ENCODE assay signal across 21 cellular contexts in the genomic region with DNA sequence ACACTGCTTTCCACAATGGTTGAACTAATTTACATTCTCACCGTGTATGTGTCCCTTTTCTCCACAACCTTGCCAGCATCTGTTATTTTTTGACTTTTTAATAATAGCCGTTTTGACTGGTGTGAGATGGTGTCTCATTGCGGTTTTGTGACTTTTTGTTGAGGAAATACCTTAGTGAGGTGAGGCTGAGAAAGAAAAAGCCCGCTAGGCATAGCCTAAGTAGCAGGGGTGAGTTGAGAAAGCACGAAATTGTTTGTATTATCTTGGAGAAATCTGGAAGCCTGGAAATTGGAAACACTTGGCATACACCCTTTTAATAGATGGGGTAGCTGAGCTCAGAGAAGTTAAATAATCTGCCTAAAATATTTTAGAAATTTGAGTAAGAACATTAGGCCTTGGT.
A peak's percentile ranks its signal among the peaks of the same experiment; 100 is the strongest.
DNase-seq lines count a peak whose midpoint lies in the region; ATAC-seq and TF ChIP-seq lines count a peak whose summit lies in the region.
"Had no signal": no experiment of that assay in that cellular context is flagged by ENCODE, and none has a peak within 500 bp of the region (broad histone marks: within the 10 kb centered on the region; RNA-seq: fewer than 3 reads in every experiment).

No MANE protein-coding gene starts in this region.

- no peaks in the 10 kb centered on the region for H3F3A ChIP-seq in MM.1S (ENCODE audit: insufficient read depth, low read length)

- no peak overlapping the region for H3K27ac ChIP-seq in mammary epithelial cell (ENCODE audit: insufficient read depth, low read depth, low read length)
- no peak overlapping the region for H3K27ac ChIP-seq in MM.1S (ENCODE audit: low read length)
- H3K27ac ChIP-seq: A549 had no signal

- peaks cover 3% of the 10 kb centered on the region for H3K4me1 ChIP-seq in mammary epithelial cell (ENCODE audit: insufficient read depth, low read length)
- 0 out of 2 replicates have a peak, but pooled peaks cover 10% of the 10 kb centered on the region for H3K4me1 ChIP-seq in MM.1S (ENCODE audit: low read length)
- H3K4me1 ChIP-seq: A549, BE2C, HAP-1 had no signal

- H4K20me1 ChIP-seq in mammary epithelial cell (ENCODE audit: insufficient read depth, low read length) = no peaks in the 10 kb centered on the region
- H4K20me1 ChIP-seq in MM.1S (ENCODE audit: insufficient read depth, low read length) = no peaks in the 10 kb centered on the region

- dilution Hi-C loops in mammary epithelial cell (cut with HindIII; ENCODE audit: low sequenced_read_pairs) = no loop called here

- H3K27ac Mint-ChIP-seq in activated T-helper 17 cell treated with anti-CD3 and anti-CD28 coated beads, Interleukin-2, amount 50 U/mL, for 72 hours = no peak overlapping the region
- H3K27ac Mint-ChIP-seq: CD4-positive, alpha-beta memory T cell; HFFc6 had no signal

- in situ Hi-C loops in mammary epithelial cell (cut with MboI; ENCODE audit: low sequenced_read_pairs in 2 of 2) = no loop called here

- no peaks in the 10 kb centered on the region for H3K79me2 ChIP-seq in mammary epithelial cell (ENCODE audit: insufficient read depth, low read length)
- no peaks in the 10 kb centered on the region for H3K79me2 ChIP-seq in MM.1S (ENCODE audit: low read length)

- no peaks in the 10 kb centered on the region for H3K9me2 ChIP-seq in MM.1S (replicated peaks; ENCODE audit: insufficient read depth, low read length)

- POLR2A ChIA-PET in BJ (lab: Charles Lee) = interaction anchor here (0.6 kb wide), 1 partner anchor 46 kb away, joined by 3 read pairs; no protein-coding TSS in a partner anchor

- CTCF ChIA-PET in BJ (lab: Yijun Ruan, JAX) = interaction anchor here (0.6 to 3.1 kb wide), 2 partner anchors 10 to 102 kb away, joined by 3 to 9 read pairs; no protein-coding TSS in a partner anchor
- CTCF ChIA-PET in mammary epithelial cell (lab: Charles Lee; ENCODE audit: low non-redundant PET) = no interaction called here

- H3K4me3 Mint-ChIP-seq in activated T-helper 17 cell treated with anti-CD3 and anti-CD28 coated beads, Interleukin-2, amount 50 U/mL, for 72 hours = no peak overlapping the region
- H3K4me3 Mint-ChIP-seq: CD4-positive, alpha-beta memory T cell; HFFc6 had no signal

- TF ChIP-seq CTCF in BJ (IDR thresholded peaks at IDR 0.05; ENCODE audit: insufficient read depth, low read depth, low read length) = no peak
- no peak for TF ChIP-seq CTCF in mammary epithelial cell (conservative IDR thresholded peaks at IDR 0.05 in 1 of 2, IDR thresholded peaks at IDR 0.05 in 1 of 2; ENCODE audit: extremely low read depth in 1 of 2, insufficient read depth in 1 of 2, low read depth in 1 of 2, low read length in 2 of 2)
- no peak for TF ChIP-seq CTCF in MM.1S (IDR thresholded peaks at IDR 0.05; ENCODE audit: low read length)

- ATAC-seq in activated T-helper 17 cell treated with anti-CD3 and anti-CD28 coated beads, Interleukin-2, amount 50 U/mL, for 72 hours (replicated peaks) = no peak
- ATAC-seq: A549 had no signal

- BruUV-seq in mammary epithelial cell (replicated peaks; lab: Mats Ljungman, UMichigan) = no TSS peak

- H3K36me3 Mint-ChIP-seq in activated T-helper 17 cell treated with anti-CD3 and anti-CD28 coated beads, Interleukin-2, amount 50 U/mL, for 72 hours (ENCODE audit: low read depth) = no peaks in the 10 kb centered on the region

- H3K9me3 Mint-ChIP-seq in activated T-helper 17 cell treated with anti-CD3 and anti-CD28 coated beads, Interleukin-2, amount 50 U/mL, for 72 hours = peaks cover 4% of the 10 kb centered on the region
- H3K9me3 Mint-ChIP-seq: HFFc6 had no signal

- 66% methylated on average over 5 of the region's 5 CpGs for WGBS in mammary epithelial cell (ENCODE audit: low coverage, missing lambda C conversion rate)

- no peaks in the 10 kb centered on the region for H3K27me3 ChIP-seq in BJ (ENCODE audit: control insufficient read depth, insufficient read depth, low read length)
- no peaks in the 10 kb centered on the region for H3K27me3 ChIP-seq in mammary epithelial cell (ENCODE audit: insufficient read depth, low read length)
- H3K27me3 ChIP-seq in MM.1S (replicated peaks; ENCODE audit: insufficient read depth, low read length) = no peaks in the 10 kb centered on the region
- H3K27me3 ChIP-seq: BE2C had no signal

- H3K4me2 ChIP-seq in mammary epithelial cell (ENCODE audit: insufficient read depth, low read depth, low read length) (no peak overlapping the region), MM.1S (ENCODE audit: low read depth, low read length) (no peak overlapping the region)
- H3K4me2 ChIP-seq: A549 had no signal

- H3K9me3 ChIP-seq in mammary epithelial cell (replicated peaks; ENCODE audit: insufficient read depth, low read length) (no peaks in the 10 kb centered on the region), MM.1S (replicated peaks; ENCODE audit: insufficient read depth, low read length) (no peaks in the 10 kb centered on the region)
- H3K9me3 ChIP-seq: A549, BE2C had no signal

- peaks cover 21% of the 10 kb centered on the region for H3K27me3 Mint-ChIP-seq in activated T-helper 17 cell treated with anti-CD3 and anti-CD28 coated beads, Interleukin-2, amount 50 U/mL, for 72 hours

- H3K36me3 ChIP-seq in BJ (ENCODE audit: control insufficient read depth, insufficient read depth, low read length) = no peaks in the 10 kb centered on the region
- no peaks in the 10 kb centered on the region for H3K36me3 ChIP-seq in mammary epithelial cell (ENCODE audit: insufficient read depth, low read length)
- H3K36me3 ChIP-seq in MM.1S (replicated peaks; ENCODE audit: insufficient read depth, low read length) = no peaks in the 10 kb centered on the region
- H3K36me3 ChIP-seq: BE2C, HAP-1 had no signal

- intact Hi-C loops in mammary epithelial cell (cut with micrococcal nuclease) = no loop called here

- no peaks in the 10 kb centered on the region for H3K4me1 Mint-ChIP-seq in activated T-helper 17 cell treated with anti-CD3 and anti-CD28 coated beads, Interleukin-2, amount 50 U/mL, for 72 hours
- H3K4me1 Mint-ChIP-seq: CD4-positive, alpha-beta memory T cell had no signal

- DNase-seq in BJ (ENCODE audit: low read depth) (peak; percentile 18), M059J (ENCODE audit: low read depth) (peak; percentile 56), mammary epithelial cell (peak; percentile 35), ureter (ENCODE audit: low spot score) (peak; percentile 6), MM.1S (no peak), SIG-M5 (lab: John Stamatoyannopoulos, UW) (no peak)
- DNase-seq: 8988T; ACHN; AML-193; BE2C; C1 segment of cervical spinal cord; Calu3; CD4-positive, alpha-beta memory T cell; COR-L47; DMS53; DMS79 treated with DMSO at 0.1 percent for 48 hours; GOT3; HFFc6 had no signal

- no peak overlapping the region for H3K9ac ChIP-seq in mammary epithelial cell (ENCODE audit: insufficient read depth, low read length)
- no peak overlapping the region for H3K9ac ChIP-seq in MM.1S (ENCODE audit: low read length)

- H2AFZ ChIP-seq in mammary epithelial cell (ENCODE audit: low read depth, low read length) (no peak overlapping the region), MM.1S (ENCODE audit: low read length) (no peak overlapping the region)

- H3K4me3 ChIP-seq in BJ (ENCODE audit: low read depth, low read length) (no peak overlapping the region), mammary epithelial cell (replicated peaks in 1 of 3; ENCODE audit: insufficient read depth in 1 of 3, low read depth in 2 of 3, low read length in 3 of 3) (no peak overlapping the region), MM.1S (ENCODE audit: low read length) (no peak overlapping the region)
- H3K4me3 ChIP-seq: A549, HAP-1 had no signal

Comparison
In these comparisons a context has a peak if more than half of its experiments do, and no peak if none do; other contexts are left out.
1. DNase-seq: peak in BJ (single experiment), M059J (single experiment), mammary epithelial cell (single experiment) and ureter (single experiment); none in MM.1S (single experiment) and SIG-M5 (single experiment).